8 cellular contexts compared by ENCODE assay signal in the genomic region with DNA sequence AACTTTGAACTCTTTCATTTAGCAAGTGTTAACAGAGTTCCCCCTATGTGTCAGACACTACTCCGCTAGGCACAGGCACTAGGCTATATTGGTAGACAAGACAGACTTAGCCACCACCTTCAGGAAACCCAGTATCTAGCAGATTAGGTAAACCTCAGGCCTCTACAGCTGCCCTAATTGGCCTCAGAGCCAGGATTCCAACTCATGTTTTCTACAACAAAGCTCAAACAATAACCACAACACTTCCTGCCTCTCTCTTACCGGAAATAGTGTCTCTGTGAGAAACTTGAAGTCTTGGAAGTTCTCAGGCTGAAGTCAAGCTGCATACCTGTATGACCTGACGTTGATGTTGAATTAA.
DNase-seq lines count a peak whose midpoint lies in the region; ATAC-seq and TF ChIP-seq lines count a peak whose summit lies in the region.

No MANE protein-coding gene starts in this region.

- peak overlapping the region in 7 of 8 donors; percentile 33 to 81 (median 75) for H3K4me3 Mint-ChIP-seq in CD4-positive, alpha-beta memory T cell
- H3K4me3 Mint-ChIP-seq in activated B cell treated with CpG ODN at 0.5 μM for 24 hours: peak overlapping the region; percentile 5

- POLR2A ChIA-PET in CD4-positive, alpha-beta memory T cell (lab: Charles Lee; ENCODE audit: partially characterized antibody): interaction anchor here (0.7 to 1.9 kb wide), 7 partner anchors 9 to 160 kb away, joined by 3 to 13 read pairs (median 4); a partner anchor contains a TSS
- POLR2A ChIA-PET in activated B cell treated with CpG ODN at 0.5 μM for 24 hours (lab: Charles Lee): no interaction called here
- POLR2A ChIA-PET in RWPE1 (lab: Yijun Ruan, JAX; ENCODE audit: low non-redundant PET): no interaction called here

- peak; percentile 84 to 91 (median 89) for DNase-seq in CD4-positive, alpha-beta memory T cell
- DNase-seq in activated B cell treated with CpG ODN at 0.5 μM for 24 hours: no peak
- DNase-seq in fibroblast of villous mesenchyme (ENCODE audit: low read depth): peak; percentile 76
- no peak for DNase-seq in T1000 (lab: John Stamatoyannopoulos, UW)
- DNase-seq in RWPE1 (ENCODE audit: low spot score): no peak
- no peak for DNase-seq in iPS-NIHi7 (ENCODE audit: extremely low spot score)

- TF ChIP-seq CTCF in activated B cell treated with CpG ODN at 0.5 μM for 24 hours (IDR thresholded peaks at IDR 0.05) (no peak), fibroblast of villous mesenchyme (IDR thresholded peaks at IDR 0.05; ENCODE audit: insufficient read depth, low read depth, low read length) (no peak), RWPE1 (conservative IDR thresholded peaks at IDR 0.05; ENCODE audit: low read depth) (no peak)

- H3K36me3 Mint-ChIP-seq in CD4-positive, alpha-beta memory T cell: no peaks in the 10 kb centered on the region
- H3K36me3 Mint-ChIP-seq in activated B cell treated with CpG ODN at 0.5 μM for 24 hours (ENCODE audit: low read depth): no peaks in the 10 kb centered on the region

- CTCF ChIA-PET in CD4-positive, alpha-beta memory T cell (lab: Charles Lee; ENCODE audit: partially characterized antibody): interaction anchor here (0.8 to 1.2 kb wide), 6 partner anchors 11 to 265 kb away, joined by 3 to 5 read pairs (median 3); no protein-coding TSS in a partner anchor
- CTCF ChIA-PET in activated B cell treated with CpG ODN at 0.5 μM for 24 hours (lab: Charles Lee): interaction anchor here (1.4 kb wide), 1 partner anchor 267 kb away, joined by 3 read pairs; no protein-coding TSS in a partner anchor
- CTCF ChIA-PET in RWPE1 (lab: Yijun Ruan, JAX): no interaction called here

- H3K36me3 ChIP-seq in CD4-positive, alpha-beta memory T cell (ENCODE audit: insufficient read depth, low read length): no peaks in the 10 kb centered on the region

- H3K27me3 ChIP-seq in CD4-positive, alpha-beta memory T cell (ENCODE audit: insufficient read depth, low read length): no peaks in the 10 kb centered on the region

- peaks cover 0 to 3% (median 0%) of the 10 kb centered on the region in 8 donors for H3K9me3 Mint-ChIP-seq in CD4-positive, alpha-beta memory T cell
- H3K9me3 Mint-ChIP-seq in activated B cell treated with CpG ODN at 0.5 μM for 24 hours: no peaks in the 10 kb centered on the region

- peaks cover 0 to 1% of the 10 kb centered on the region in 2 donors for H3K27me3 Mint-ChIP-seq in CD4-positive, alpha-beta memory T cell
- no peaks in the 10 kb centered on the region for H3K27me3 Mint-ChIP-seq in activated B cell treated with CpG ODN at 0.5 μM for 24 hours

- ATAC-seq in GM19455 (IDR thresholded peaks at IDR 0.05; ENCODE audit: unreplicated experiment): peak; percentile 88
- ATAC-seq in HG03457 (IDR thresholded peaks at IDR 0.05; ENCODE audit: unreplicated experiment): peak; percentile 100
- ATAC-seq in activated B cell treated with CpG ODN at 0.5 μM for 24 hours (ENCODE audit: low read depth): no peak

- H3K27ac Mint-ChIP-seq in CD4-positive, alpha-beta memory T cell: peak overlapping the region; percentile 26 to 92 (median 83)
- peak overlapping the region; percentile 56 for H3K27ac Mint-ChIP-seq in activated B cell treated with CpG ODN at 0.5 μM for 24 hours

- no peak overlapping the region for H3K4me3 ChIP-seq in CD4-positive, alpha-beta memory T cell (ENCODE audit: low read length in 2 of 2)
- no peak overlapping the region for H3K4me3 ChIP-seq in fibroblast of villous mesenchyme (ENCODE audit: low read depth, low read length)

- peaks cover 40 to 63% (median 53%) of the 10 kb centered on the region in 4 donors for H3K4me1 Mint-ChIP-seq in CD4-positive, alpha-beta memory T cell
- H3K4me1 Mint-ChIP-seq in activated B cell treated with CpG ODN at 0.5 μM for 24 hours: peaks cover 21% of the 10 kb centered on the region

- no peaks in the 10 kb centered on the region for H3K9me3 ChIP-seq in CD4-positive, alpha-beta memory T cell (ENCODE audit: control insufficient read depth in 1 of 2, low read length in 2 of 2)

- H3K27ac ChIP-seq in CD4-positive, alpha-beta memory T cell (ENCODE audit: low read depth, low read length): no peak overlapping the region
- H3K27ac ChIP-seq in RWPE1: no peak overlapping the region

- H3K4me1 ChIP-seq in CD4-positive, alpha-beta memory T cell (ENCODE audit: insufficient read depth, low read length): peaks cover 47% of the 10 kb centered on the region

- intact Hi-C loops in CD4-positive, alpha-beta memory T cell (cut with micrococcal nuclease): loop anchor here (1.0 to 10.0 kb wide), 7 partner anchors 13 to 1036 kb away; a partner anchor contains a TSS
- intact Hi-C loops in activated B cell treated with CpG ODN at 0.5 μM for 24 hours (cut with micrococcal nuclease): no loop called here

Comparison
In these comparisons a context has a peak if more than half of its experiments do, and no peak if none do; other contexts are left out.
1. DNase-seq: peak in CD4-positive, alpha-beta memory T cell (5 of 5) and fibroblast of villous mesenchyme (single experiment); none in activated B cell treated with CpG ODN at 0.5 μM for 24 hours (single experiment), T1000 (single experiment), RWPE1 (single experiment) and iPS-NIHi7 (single experiment).